15 cellular contexts compared by ENCODE assay signal in genomic region chr4:950136-951020, GRCh38. TPM values are rescaled to one million over a fixed set of nuclear protein-coding genes. Genes with fewer than 3 reads are reported as not detected.
"Had no signal": no experiment of that assay in that cellular context is flagged by ENCODE, and none has a peak within 500 bp of the region (broad histone marks: within the 10 kb centered on the region; RNA-seq: fewer than 3 reads in every experiment).

No MANE protein-coding gene starts in this region.

- H3K4me3 ChIP-seq: body of pancreas, dorsolateral prefrontal cortex had no signal

- H3K9me3 ChIP-seq: body of pancreas had no signal

- H3K27me3 ChIP-seq: body of pancreas, dorsolateral prefrontal cortex had no signal

- DNase-seq: activated CD8-positive, alpha-beta memory T cell treated with anti-CD3 and anti-CD28 coated beads, Interleukin-2, amount 10 ng/mL, durations not matched to agents 7 days and 5 days; activated naive CD4-positive, alpha-beta T cell treated with anti-CD3 and anti-CD28 coated beads, Interleukin-2, amount 10 ng/mL, durations not matched to agents 7 days and 5 days; activated T-cell treated with anti-CD3 and anti-CD28 coated beads, Interleukin-2, amount 50 U/mL, for 4 hours; mammary epithelial cell; retina; SIG-M5; small intestine; trophoblast cell had no signal

- ATAC-seq: activated CD4-positive, CD25-positive, alpha-beta regulatory T cell treated with anti-CD3 and anti-CD28 coated beads, Interleukin-2, amount 50 U/mL, for 24 hours; activated CD8-positive, alpha-beta memory T cell treated with anti-CD3 and anti-CD28 coated beads, Interleukin-2, amount 10 ng/mL, durations not matched to agents 7 days and 5 days; activated T-cell treated with anti-CD3 and anti-CD28 coated beads, Interleukin-2, amount 50 U/mL, for 4 hours; body of pancreas; esophagus mucosa; stimulated activated effector memory CD8-positive, alpha-beta T cell treated with anti-CD3 and anti-CD28 coated beads, Interleukin-12 subunit alpha, Interleukin-12 subunit beta, amount 100 ng/mL, for 72 hours had no signal

- H3K27ac ChIP-seq: body of pancreas, dorsolateral prefrontal cortex, parathyroid adenoma had no signal

- H3K4me1 ChIP-seq: parathyroid adenoma had no signal

- FAIRE-seq: endometrium, small intestine had no signal

RNA-seq across cellular contexts. Expression of gene SLC26A1, which starts 42.8 kb away (rescaled TPM):
- total RNA-seq: activated CD8-positive, alpha-beta memory T cell treated with anti-CD3 and anti-CD28 coated beads, Interleukin-2, amount 10 ng/mL, durations not matched to agents 7 days and 5 days; esophagus mucosa; mammary epithelial cell had no signal
- polyA plus RNA-seq: mammary epithelial cell had no signal
